Comparison of ENCODE assay signal across 1 cellular context in the genomic region with DNA sequence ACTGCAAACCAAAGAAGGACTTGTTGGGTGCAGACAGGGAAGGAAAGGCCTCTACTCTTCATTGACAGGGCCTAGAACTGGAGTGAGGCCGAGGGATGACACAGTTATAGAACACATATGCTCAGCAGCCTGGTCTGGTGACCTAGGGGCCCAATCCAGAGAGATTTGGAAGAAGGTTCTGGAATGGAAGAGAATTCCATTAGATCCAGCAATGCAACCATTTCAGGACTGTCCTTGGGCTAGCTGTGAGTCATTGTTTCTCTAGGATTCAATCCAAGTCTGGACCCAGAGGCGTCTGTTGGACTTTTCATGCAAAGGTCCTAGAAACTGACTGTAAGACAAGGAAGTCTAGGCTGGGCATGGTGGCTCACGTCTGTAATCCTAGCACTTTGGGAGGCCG.
TF ChIP-seq lines count a peak whose summit lies in the region.

No MANE protein-coding gene starts in this region.

TF ChIP-seq in SK-N-SH treated with all-trans-retinoic acid at 6 μM for 48 hours, 23 proteins besides CTCF, POLR2A, EP300 and RAD21 (continued from another document):
- TF ChIP-seq, protein P1, sequence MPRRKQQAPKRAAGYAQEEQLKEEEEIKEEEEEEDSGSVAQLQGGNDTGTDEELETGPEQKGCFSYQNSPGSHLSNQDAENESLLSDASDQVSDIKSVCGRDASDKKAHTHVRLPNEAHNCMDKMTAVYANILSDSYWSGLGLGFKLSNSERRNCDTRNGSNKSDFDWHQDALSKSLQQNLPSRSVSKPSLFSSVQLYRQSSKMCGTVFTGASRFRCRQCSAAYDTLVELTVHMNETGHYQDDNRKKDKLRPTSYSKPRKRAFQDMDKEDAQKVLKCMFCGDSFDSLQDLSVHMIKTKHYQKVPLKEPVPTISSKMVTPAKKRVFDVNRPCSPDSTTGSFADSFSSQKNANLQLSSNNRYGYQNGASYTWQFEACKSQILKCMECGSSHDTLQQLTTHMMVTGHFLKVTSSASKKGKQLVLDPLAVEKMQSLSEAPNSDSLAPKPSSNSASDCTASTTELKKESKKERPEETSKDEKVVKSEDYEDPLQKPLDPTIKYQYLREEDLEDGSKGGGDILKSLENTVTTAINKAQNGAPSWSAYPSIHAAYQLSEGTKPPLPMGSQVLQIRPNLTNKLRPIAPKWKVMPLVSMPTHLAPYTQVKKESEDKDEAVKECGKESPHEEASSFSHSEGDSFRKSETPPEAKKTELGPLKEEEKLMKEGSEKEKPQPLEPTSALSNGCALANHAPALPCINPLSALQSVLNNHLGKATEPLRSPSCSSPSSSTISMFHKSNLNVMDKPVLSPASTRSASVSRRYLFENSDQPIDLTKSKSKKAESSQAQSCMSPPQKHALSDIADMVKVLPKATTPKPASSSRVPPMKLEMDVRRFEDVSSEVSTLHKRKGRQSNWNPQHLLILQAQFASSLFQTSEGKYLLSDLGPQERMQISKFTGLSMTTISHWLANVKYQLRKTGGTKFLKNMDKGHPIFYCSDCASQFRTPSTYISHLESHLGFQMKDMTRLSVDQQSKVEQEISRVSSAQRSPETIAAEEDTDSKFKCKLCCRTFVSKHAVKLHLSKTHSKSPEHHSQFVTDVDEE (CRISPR knock-in tag; IDR thresholded peaks at IDR 0.05) = no peak
- TF ChIP-seq ZNF565 (CRISPR knock-in tag; conservative IDR thresholded peaks at IDR 0.05; ENCODE audit: low read depth) (no peak), PATZ1 (CRISPR knock-in tag; IDR thresholded peaks at IDR 0.05; ENCODE audit: borderline replicate concordance) (no peak)
TF ChIP-seq in SK-N-SH treated with all-trans-retinoic acid at 6 μM for 48 hours: peak in this region for 0.
